Comparison of ENCODE assay signal across 23 cellular contexts in the genomic region with DNA sequence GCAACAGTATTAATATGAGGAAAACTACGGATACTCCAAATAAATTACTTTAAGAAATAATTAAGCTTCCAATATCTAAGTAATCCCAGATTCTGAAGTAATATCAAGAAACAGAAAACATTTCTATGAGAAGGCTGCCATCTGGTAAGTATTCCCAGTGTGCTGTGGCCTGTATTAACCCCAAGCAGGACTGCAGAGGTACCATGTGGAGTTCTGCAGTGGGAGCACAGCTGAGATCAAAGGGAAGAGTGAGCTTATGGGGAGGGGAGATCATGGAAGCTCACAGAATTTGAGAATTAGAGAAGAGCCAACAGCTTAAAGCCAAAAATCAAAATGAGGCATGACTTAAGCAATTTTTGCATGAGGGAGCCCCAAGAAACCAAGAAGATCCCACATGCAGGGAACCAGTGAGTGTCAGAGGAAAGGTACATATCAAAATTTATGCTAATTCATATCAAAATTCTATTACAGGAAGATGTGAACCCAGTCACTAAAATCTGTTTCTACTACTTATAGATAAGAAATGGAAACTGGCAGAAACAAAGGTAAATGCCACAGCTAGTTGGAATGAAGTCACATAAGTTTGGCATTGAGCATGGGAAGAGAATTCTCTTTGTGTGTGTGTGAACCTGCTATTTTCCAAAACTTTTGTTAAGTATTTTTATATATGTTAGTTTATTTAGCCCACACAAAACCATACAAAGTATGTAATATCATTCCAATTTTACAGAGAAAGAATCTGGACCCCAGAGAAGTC.
"Had no signal": no experiment of that assay in that cellular context is flagged by ENCODE, and none has a peak within 500 bp of the region (broad histone marks: within the 10 kb centered on the region; RNA-seq: fewer than 3 reads in every experiment).

No MANE protein-coding gene starts in this region.

- H3K9me3 Mint-ChIP-seq: neural crest cell; stimulated activated effector memory CD8-positive, alpha-beta T cell treated with anti-CD3 and anti-CD28 coated beads, Interleukin-12 subunit alpha, Interleukin-12 subunit beta, amount 100 ng/mL, for 72 hours; stimulated activated naive CD8-positive, alpha-beta T cell treated with anti-CD3 and anti-CD28 coated beads, Interleukin-15, Interleukin-2, amounts not matched to agents 100 ng/mL and 50 ng/mL, for 24 hours; type B pancreatic cell had no signal

- H3K36me3 ChIP-seq: left ventricle myocardium inferior, ovary, prostate gland, tibial nerve, uterus had no signal

- H3K36me3 Mint-ChIP-seq: mesothelial cell of epicardium; naive thymus-derived CD4-positive, alpha-beta T cell; natural killer cell treated with Interleukin-12 subunit alpha and Interleukin-12 subunit beta and Interleukin-15 and Interleukin-18, amount 100 ng/mL, for 72 hours; stimulated activated effector memory CD8-positive, alpha-beta T cell treated with anti-CD3 and anti-CD28 coated beads, Interleukin-12 subunit alpha, Interleukin-12 subunit beta, amount 100 ng/mL, for 72 hours; type B pancreatic cell had no signal

- H3K4me3 Mint-ChIP-seq: mesothelial cell of epicardium; naive thymus-derived CD4-positive, alpha-beta T cell; natural killer cell treated with Interleukin-12 subunit alpha and Interleukin-12 subunit beta and Interleukin-15 and Interleukin-18, amount 100 ng/mL, for 72 hours; neural crest cell; stimulated activated effector memory CD8-positive, alpha-beta T cell treated with anti-CD3 and anti-CD28 coated beads, Interleukin-12 subunit alpha, Interleukin-12 subunit beta, amount 100 ng/mL, for 72 hours; stimulated activated naive CD8-positive, alpha-beta T cell treated with anti-CD3 and anti-CD28 coated beads, Interleukin-15, Interleukin-2, amounts not matched to agents 100 ng/mL and 50 ng/mL, for 24 hours; type B pancreatic cell had no signal

- H3K4me2 ChIP-seq: hepatocyte had no signal

- H3K4me1 Mint-ChIP-seq: neural crest cell; stimulated activated effector memory CD8-positive, alpha-beta T cell treated with anti-CD3 and anti-CD28 coated beads, Interleukin-12 subunit alpha, Interleukin-12 subunit beta, amount 100 ng/mL, for 72 hours had no signal

- H3K27me3 Mint-ChIP-seq: natural killer cell treated with Interleukin-12 subunit alpha and Interleukin-12 subunit beta and Interleukin-15 and Interleukin-18, amount 100 ng/mL, for 72 hours; type B pancreatic cell had no signal

- H3K9me3 ChIP-seq: left ventricle myocardium inferior, ovary, prostate gland, tibial nerve, uterus had no signal

- H3K27ac Mint-ChIP-seq: mesothelial cell of epicardium; naive thymus-derived CD4-positive, alpha-beta T cell; natural killer cell treated with Interleukin-12 subunit alpha and Interleukin-12 subunit beta and Interleukin-15 and Interleukin-18, amount 100 ng/mL, for 72 hours; stimulated activated effector memory CD8-positive, alpha-beta T cell treated with anti-CD3 and anti-CD28 coated beads, Interleukin-12 subunit alpha, Interleukin-12 subunit beta, amount 100 ng/mL, for 72 hours; stimulated activated naive CD8-positive, alpha-beta T cell treated with anti-CD3 and anti-CD28 coated beads, Interleukin-15, Interleukin-2, amounts not matched to agents 100 ng/mL and 50 ng/mL, for 24 hours; type B pancreatic cell had no signal

- H3K4me3 ChIP-seq: hepatocyte, left ventricle myocardium inferior, lung, ovary, prostate gland, skin epidermis, tibial nerve, uterus had no signal

- H3K27ac ChIP-seq: hepatocyte, left ventricle myocardium inferior, ovary, prostate gland, skin epidermis, tibial nerve, uterus had no signal

- H2AFZ ChIP-seq: hepatocyte had no signal

- H3K4me1 ChIP-seq: prostate gland had no signal

- DNase-seq: islet precursor cell; left ventricle myocardium inferior; mesendoderm; naive thymus-derived CD4-positive, alpha-beta T cell; nucleus accumbens; ovary; posterior cingulate gyrus; retina; right cardiac atrium; stimulated activated CD4-positive, alpha-beta T cell treated with anti-CD3 and anti-CD28 coated beads, Interleukin-4, amount 100 ng/mL, for 24 hours; stimulated activated naive CD4-positive, alpha-beta T cell; uterus had no signal

- H3K79me2 ChIP-seq: hepatocyte had no signal

- H3K27me3 ChIP-seq: hepatocyte, ovary, tibial nerve, uterus had no signal
